Comparison of ENCODE assay signal across 15 cellular contexts in the genomic region with DNA sequence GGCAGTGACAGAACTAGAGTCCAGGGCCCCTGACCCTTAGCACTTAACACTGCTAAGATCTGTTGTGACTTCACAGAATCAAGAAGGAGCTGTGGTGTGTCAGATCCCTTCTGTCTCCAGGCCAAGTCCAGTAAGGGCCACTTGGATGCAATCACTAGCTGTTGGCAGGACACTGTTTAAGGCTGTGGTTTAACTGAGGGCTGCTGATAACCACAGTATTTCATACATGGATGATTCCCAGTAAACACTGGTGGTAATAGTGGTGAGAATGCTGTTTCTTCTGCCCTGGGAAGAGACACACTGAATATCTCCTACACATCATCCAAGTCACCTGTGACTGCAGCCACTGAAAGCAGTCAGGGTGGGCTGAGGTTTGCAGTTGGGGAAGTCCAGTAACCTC.
DNase-seq lines count a peak whose midpoint lies in the region; ATAC-seq lines count a peak whose summit lies in the region.
"Had no signal": no experiment of that assay in that cellular context is flagged by ENCODE, and none has a peak within 500 bp of the region (broad histone marks: within the 10 kb centered on the region; RNA-seq: fewer than 3 reads in every experiment).

No MANE protein-coding gene starts in this region.

- H2BK5ac ChIP-seq in mesenchymal stem cell (ENCODE audit: low read depth, low read length, poor library complexity, severe bottlenecking), result no peak overlapping the region

- peaks cover 4 to 10% of the 10 kb centered on the region in 2 experiments for H3K27me3 ChIP-seq in mesenchymal stem cell (ENCODE audit: control insufficient read depth in 1 of 2, insufficient read depth in 1 of 2, low read length in 2 of 2)
- H3K27me3 ChIP-seq: esophagus muscularis mucosa, neutrophil had no signal

- H4K8ac ChIP-seq in mesenchymal stem cell (ENCODE audit: low read length), result no peak overlapping the region

- H3K4ac ChIP-seq in mesenchymal stem cell (ENCODE audit: low read depth in 1 of 2, low read length in 2 of 2), result no peak overlapping the region

- H3K9ac ChIP-seq in mesenchymal stem cell (ENCODE audit: low read length), result no peak overlapping the region

- H2AFZ ChIP-seq in mesenchymal stem cell (ENCODE audit: low read depth, low read length), result no peak overlapping the region

- H2BK120ac ChIP-seq in mesenchymal stem cell (ENCODE audit: low read depth, low read length), result no peak overlapping the region

- H3K18ac ChIP-seq in mesenchymal stem cell (ENCODE audit: low read depth in 1 of 2, low read length in 2 of 2), result no peak overlapping the region

- no peak overlapping the region for H4K91ac ChIP-seq in mesenchymal stem cell (ENCODE audit: low read length)

- ATAC-seq in GM18907 (IDR thresholded peaks at IDR 0.05; ENCODE audit: unreplicated experiment) (no peak), HG02970 (IDR thresholded peaks at IDR 0.05; ENCODE audit: low FRiP score, unreplicated experiment) (no peak)

- peak overlapping the region in 1 of 2 experiments; percentile 48 for H3K14ac ChIP-seq in mesenchymal stem cell (ENCODE audit: low read length in 2 of 2)

- H3K79me1 ChIP-seq in mesenchymal stem cell (replicated peaks; ENCODE audit: low read length, poor library complexity, severe bottlenecking), result no peaks in the 10 kb centered on the region

- no peaks in the 10 kb centered on the region for H3K36me3 ChIP-seq in mesenchymal stem cell (ENCODE audit: control insufficient read depth in 1 of 2, insufficient read depth in 2 of 2, low read depth in 1 of 2, low read length in 2 of 2)
- H3K36me3 ChIP-seq: esophagus muscularis mucosa, neutrophil had no signal

- H3K4me2 ChIP-seq in mesenchymal stem cell (ENCODE audit: low read length, poor library complexity, severe bottlenecking), result peak overlapping the region; percentile 22

- DNase-seq in GF-D8 (lab: John Stamatoyannopoulos, UW) (peak; percentile 27), HT1080 (ENCODE audit: low read depth) (peak; percentile 28), amniotic epithelial cell (ENCODE audit: low read depth) (peak; percentile 63), mesenchymal stem cell (peak; percentile 21), iPS-NIHi11 (ENCODE audit: low spot score) (no peak)
- DNase-seq in activated naive CD4-positive, alpha-beta T cell treated with Interleukin-2 at 50 U/mL for 16 hours, result no peak
- DNase-seq: activated naive CD4-positive, alpha-beta T cell treated with anti-CD3 and anti-CD28 coated beads for 36 hours; CD4-positive, CD25-positive, alpha-beta regulatory T cell; mesendoderm; NCI-H1417 treated with DMSO at 0.1 percent for 48 hours; SHP77 treated with DMSO at 0.1 percent for 48 hours had no signal

- no peak overlapping the region for H3K4me3 ChIP-seq in mesenchymal stem cell (ENCODE audit: insufficient read depth in 1 of 2, low read depth in 1 of 2, low read length in 2 of 2)
- H3K4me3 ChIP-seq: esophagus muscularis mucosa had no signal

- H3K23ac ChIP-seq in mesenchymal stem cell (ENCODE audit: low read length in 2 of 2), result no peak overlapping the region

- H3K9me3 ChIP-seq in mesenchymal stem cell (ENCODE audit: control insufficient read depth, low read length), result no peaks in the 10 kb centered on the region
- H3K9me3 ChIP-seq: esophagus muscularis mucosa, neutrophil had no signal

- no peak overlapping the region for H2AK5ac ChIP-seq in mesenchymal stem cell (ENCODE audit: low read length, severe bottlenecking)

- H3K4me1 ChIP-seq in mesenchymal stem cell (ENCODE audit: control insufficient read depth, insufficient read depth, low read depth, low read length), result no peaks in the 10 kb centered on the region
- H3K4me1 ChIP-seq: esophagus muscularis mucosa had no signal

- no peak overlapping the region for H2BK12ac ChIP-seq in mesenchymal stem cell (ENCODE audit: low read length in 2 of 2)

- H3K27ac ChIP-seq in mesenchymal stem cell (ENCODE audit: low read length, poor library complexity, severe bottlenecking), result no peak overlapping the region
- H3K27ac ChIP-seq: esophagus muscularis mucosa, neutrophil had no signal

- no peak overlapping the region for H2BK15ac ChIP-seq in mesenchymal stem cell (ENCODE audit: low read depth, poor library complexity, severe bottlenecking)

Comparison
In these comparisons a context has a peak if more than half of its experiments do, and no peak if none do; other contexts are left out.
1. DNase-seq: peak in GF-D8 (single experiment), HT1080 (single experiment), amniotic epithelial cell (single experiment) and mesenchymal stem cell (single experiment); none in activated naive CD4-positive, alpha-beta T cell treated with Interleukin-2 at 50 U/mL for 16 hours (single experiment) and iPS-NIHi11 (single experiment).